In the genomic region with DNA sequence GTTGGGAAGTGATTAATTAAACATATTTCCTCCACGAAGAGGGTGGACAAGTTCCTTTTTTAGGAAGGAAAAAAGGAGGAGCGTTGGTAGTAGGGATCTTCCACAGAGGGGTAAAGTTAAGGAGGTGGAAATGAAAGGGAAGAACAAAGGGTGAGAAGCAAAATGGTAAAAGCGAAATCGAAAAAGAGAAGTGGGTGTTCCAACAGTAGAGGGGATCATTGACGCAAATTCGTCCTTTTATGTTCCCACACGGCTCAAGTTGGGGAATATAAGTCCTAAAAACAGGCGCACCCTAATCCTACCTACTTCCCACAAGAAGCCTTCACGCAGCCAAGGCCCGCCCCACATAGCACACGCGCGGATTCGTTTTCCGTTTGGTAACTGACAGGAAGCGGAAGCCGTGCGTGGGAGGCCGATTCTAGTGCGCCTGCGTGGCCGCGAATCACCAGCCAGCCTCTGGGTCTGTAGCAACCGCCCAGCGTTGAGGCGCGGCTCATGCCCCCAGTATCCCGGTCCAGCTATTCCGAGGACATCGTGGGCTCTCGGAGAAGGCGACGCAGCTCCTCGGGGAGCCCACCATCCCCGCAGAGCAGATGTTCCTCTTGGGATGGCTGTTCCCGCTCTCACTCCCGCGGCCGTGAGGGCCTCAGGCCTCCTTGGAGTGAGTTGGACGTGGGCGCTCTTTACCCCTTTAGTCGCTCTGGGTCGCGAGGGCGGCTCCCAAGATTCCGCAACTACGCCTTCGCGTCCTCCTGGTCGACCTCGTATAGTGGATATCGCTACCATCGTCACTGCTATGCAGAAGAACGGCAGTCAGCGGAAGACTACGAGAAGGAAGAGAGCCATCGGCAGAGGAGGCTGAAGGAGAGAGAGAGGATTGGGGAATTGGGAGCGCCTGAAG, we compare ENCODE assay signal across 8 cellular contexts. TPM values are rescaled to one million over a fixed set of nuclear protein-coding genes. Genes with fewer than 3 reads are reported as not detected.
DNase-seq lines count a peak whose midpoint lies in the region; ATAC-seq and TF ChIP-seq lines count a peak whose summit lies in the region.

A gene (plus strand): TSS at position 421 of the 901 bp plus-strand sequence. CDS start 75 bp downstream, at position 496.

- H4K8ac ChIP-seq in H9 (replicated peaks; ENCODE audit: insufficient read length, low read depth, low read length), result no peak within 1 kb of the TSS

- no peak within 1 kb of the TSS; a peak in 1 of 7 replicates for H3K27ac Mint-ChIP-seq in H9
- H3K27ac Mint-ChIP-seq in activated naive CD4-positive, alpha-beta T cell treated with anti-CD3 and anti-CD28 coated beads, Interleukin-2, amount 50 U/mL, for 24 hours, result no peak within 1 kb of the TSS

- no peaks in the 10 kb centered on the region for H3K23me2 ChIP-seq in H9 (ENCODE audit: insufficient read length, low read depth, low read length, poor library complexity, severe bottlenecking)

- H2BK15ac ChIP-seq in H9 (ENCODE audit: low read depth, low read length), result no peak within 1 kb of the TSS

- no peaks in the 10 kb centered on the region for H3K9me3 Mint-ChIP-seq in H9
- no peaks in the 10 kb centered on the region for H3K9me3 Mint-ChIP-seq in activated naive CD4-positive, alpha-beta T cell treated with anti-CD3 and anti-CD28 coated beads, Interleukin-2, amount 50 U/mL, for 24 hours

- TF ChIP-seq CTCF in H9 (conservative IDR thresholded peaks at IDR 0.05) (no peak), heart left ventricle (IDR thresholded peaks at IDR 0.05) (no peak)

- no peak within 1 kb of the TSS for H3K56ac ChIP-seq in H9 (ENCODE audit: insufficient read length, low read depth, low read length)

- no peak within 1 kb of the TSS for H4K5ac ChIP-seq in H9 (ENCODE audit: insufficient read length, low read depth, low read length)

- no peak within 1 kb of the TSS for H3K14ac ChIP-seq in H9 (ENCODE audit: insufficient read depth, low read length)

- H3K27ac ChIP-seq in H9 (ENCODE audit: insufficient read length, low read depth, low read length), result no peak within 1 kb of the TSS
- H3K27ac ChIP-seq in heart left ventricle, result peak within 1 kb of the TSS in 7 of 12 donors; percentile 22 to 74 (median 25)

- no peaks in the 10 kb centered on the region for H3K9me3 ChIP-seq in H9 (ENCODE audit: control insufficient read depth, low read depth, low read length)
- H3K9me3 ChIP-seq in heart left ventricle, result peaks cover 0 to 22% (median 11%) of the 10 kb centered on the region in 12 donors

- no peaks in the 10 kb centered on the region for H3K4me1 ChIP-seq in H9 (ENCODE audit: insufficient read depth, low read length)
- peaks cover 0 to 12% (median 2%) of the 10 kb centered on the region in 12 donors for H3K4me1 ChIP-seq in heart left ventricle

- H3K4me3 ChIP-seq in heart left ventricle, result peak within 1 kb of the TSS; percentile 11 to 72 (median 49)

- H3K36me3 Mint-ChIP-seq in H9 (ENCODE audit: insufficient read depth in 1 of 3, low read depth in 3 of 3), result no peaks in the 10 kb centered on the region
- peaks cover 8% of the 10 kb centered on the region for H3K36me3 Mint-ChIP-seq in activated naive CD4-positive, alpha-beta T cell treated with anti-CD3 and anti-CD28 coated beads, Interleukin-2, amount 50 U/mL, for 24 hours

- no peak within 1 kb of the TSS for H3T11ph ChIP-seq in H9 (ENCODE audit: low read length)

- no peak for TF ChIP-seq POLR2A in heart left ventricle (IDR thresholded peaks at IDR 0.05)

- no peak within 1 kb of the TSS for H2BK5ac ChIP-seq in H9 (ENCODE audit: insufficient read length, low read length)

- no peak within 1 kb of the TSS for H3K23ac ChIP-seq in H9 (ENCODE audit: insufficient read length, low read depth, low read length)

- H3K4me1 Mint-ChIP-seq in H9, result no peaks in the 10 kb centered on the region
- H3K4me1 Mint-ChIP-seq in activated naive CD4-positive, alpha-beta T cell treated with anti-CD3 and anti-CD28 coated beads, Interleukin-2, amount 50 U/mL, for 24 hours, result peaks cover 12% of the 10 kb centered on the region

- peaks cover 16% of the 10 kb centered on the region for H3K27me3 Mint-ChIP-seq in H9 (ENCODE audit: low read depth)
- H3K27me3 Mint-ChIP-seq in activated naive CD4-positive, alpha-beta T cell treated with anti-CD3 and anti-CD28 coated beads, Interleukin-2, amount 50 U/mL, for 24 hours, result peaks cover 3% of the 10 kb centered on the region

- no peak within 1 kb of the TSS for H3K18ac ChIP-seq in H9 (ENCODE audit: insufficient read length, low read depth, low read length)

- H4K20me1 ChIP-seq in H9 (ENCODE audit: control insufficient read depth, insufficient read depth, insufficient read length), result no peaks in the 10 kb centered on the region

- H3K4me3 Mint-ChIP-seq in H9, result no peak within 1 kb of the TSS; a peak in 2 of 5 replicates
- peak within 1 kb of the TSS; percentile 55 for H3K4me3 Mint-ChIP-seq in activated naive CD4-positive, alpha-beta T cell treated with anti-CD3 and anti-CD28 coated beads, Interleukin-2, amount 50 U/mL, for 24 hours

- H3K79me1 ChIP-seq in H9 (ENCODE audit: insufficient read depth, low read depth, low read length, poor library complexity, severe bottlenecking), result no peaks in the 10 kb centered on the region

- H3K36me3 ChIP-seq in heart left ventricle, result no peaks in the 10 kb centered on the region

- H3K4me2 ChIP-seq in H9 (ENCODE audit: insufficient read depth, insufficient read length, low read length), result no peak within 1 kb of the TSS

- no peak within 1 kb of the TSS for H2AK5ac ChIP-seq in H9 (ENCODE audit: insufficient read length, low read length)

- no peak within 1 kb of the TSS for H2AFZ ChIP-seq in H9 (ENCODE audit: low read length)

- no peak within 1 kb of the TSS for H3K9ac ChIP-seq in H9 (ENCODE audit: extremely low read depth, insufficient read length, low read length)

- no peak within 1 kb of the TSS for H2BK12ac ChIP-seq in H9 (ENCODE audit: insufficient read length, low read depth, low read length)

- DNase-seq in H9 (peak; percentile 34), heart left ventricle (peak; percentile 83 to 92 (median 91)), sciatic nerve (ENCODE audit: low spot score) (peak; percentile 87), middle frontal gyrus (ENCODE audit: extremely low spot score, low spot score) (no peak), NCI-H524 (lab: John Stamatoyannopoulos, UW) (no peak)

- H3K4ac ChIP-seq in H9 (ENCODE audit: low read depth, low read length), result no peak within 1 kb of the TSS

- no peak within 1 kb of the TSS for H4K91ac ChIP-seq in H9 (ENCODE audit: insufficient read length, low read depth, low read length)

- H3K27me3 ChIP-seq in H9 (ENCODE audit: insufficient read depth, low read length) (no peaks in the 10 kb centered on the region), heart left ventricle (no peaks in the 10 kb centered on the region)

- H2BK120ac ChIP-seq in H9 (ENCODE audit: low read depth, low read length, poor library complexity, severe bottlenecking), result no peak within 1 kb of the TSS

- ATAC-seq in heart left ventricle (peak; percentile 92 to 99 (median 98)), sciatic nerve (peak; percentile 99), HG02798 (IDR thresholded peaks at IDR 0.05; ENCODE audit: poor library complexity, unreplicated experiment) (no peak), HG02885 (IDR thresholded peaks at IDR 0.05; ENCODE audit: poor library complexity, unreplicated experiment) (no peak)

- intact Hi-C loops in heart left ventricle (cut with DNase I) (loop anchor here in 4 of 10 donors (10.0 kb wide), 3 partner anchors 76 to 124 kb away; a partner anchor contains a TSS), sciatic nerve (cut with DNase I) (no loop called here)

- WGBS in H9 (ENCODE audit: extremely low coverage, insufficient read length, low lambda C conversion rate), result no CpG with 5 or more reads among the region's 58 CpGs
- WGBS in heart left ventricle, 4 donors, result 18 to 30% (median 26%) methylated on average over 55 to 58 of the region's 58 CpGs

- no peaks in the 10 kb centered on the region for H3K79me2 ChIP-seq in H9 (ENCODE audit: insufficient read depth, low read length)

- H2BK20ac ChIP-seq in H9 (ENCODE audit: low read depth, low read length, poor library complexity, severe bottlenecking), result no peak within 1 kb of the TSS

RNA-seq across cellular contexts. Expression of the gene that starts here (rescaled TPM):
- 0.13 TPM in 1 of 2 replicates, not detected in the other for total RNA-seq in H9 (2021)
- total RNA-seq in heart left ventricle, result 1 to 10 TPM; 3.3 to 8.4 (median 5.2) TPM
- 1 to 10 TPM; 5.8 to 7.2 TPM for polyA plus RNA-seq in heart left ventricle
- 2.9 TPM for total RNA-seq in sciatic nerve

Comparison
In these comparisons a context has a peak if more than half of its experiments do, and no peak if none do; other contexts are left out.
1. Peak in DNase-seq in H9; RNA of the gene not detected or under 1 TPM.
2. DNase-seq: peak in heart left ventricle (5 of 5) and sciatic nerve (single experiment); none in middle frontal gyrus (single experiment) and NCI-H524 (0 of 2).
3. ATAC-seq: peak in heart left ventricle (4 of 4) and sciatic nerve (single experiment); none in HG02798 (single experiment) and HG02885 (single experiment).